20 cellular contexts compared by ENCODE assay signal in genomic region chr2:235573331-235574221, GRCh38.
DNase-seq lines count a peak whose midpoint lies in the region; ATAC-seq, FAIRE-seq and TF ChIP-seq lines count a peak whose summit lies in the region.
"Had no signal": no experiment of that assay in that cellular context is flagged by ENCODE, and none has a peak within 500 bp of the region (broad histone marks: within the 10 kb centered on the region; RNA-seq: fewer than 3 reads in every experiment).

No MANE protein-coding gene starts in this region.

- no peaks in the 10 kb centered on the region for H3K9me3 ChIP-seq in pancreas
- H3K9me3 ChIP-seq: ovary had no signal

- H3K27me3 Mint-ChIP-seq in GM23338 (ENCODE audit: insufficient read depth, low read depth, poor library complexity) (peaks cover 5% of the 10 kb centered on the region), glutamatergic neuron (ENCODE audit: unreplicated experiment) (peaks cover 3% of the 10 kb centered on the region)
- H3K27me3 Mint-ChIP-seq in T-helper 2 cell treated with Interferon-gamma antibody and Interleukin-4, amounts not matched to agents 5 μg/mL and 100 μg/mL, for 36 hours (ENCODE audit: low read depth), result no peaks in the 10 kb centered on the region
- H3K27me3 Mint-ChIP-seq: brain, type B pancreatic cell had no signal

- H3K36me3 ChIP-seq in GM23338 (ENCODE audit: insufficient read depth), result no peaks in the 10 kb centered on the region
- H3K36me3 ChIP-seq in pancreas, result no peaks in the 10 kb centered on the region
- H3K36me3 ChIP-seq: ovary had no signal

- H3K9me3 Mint-ChIP-seq in GM23338 (peaks cover 4% of the 10 kb centered on the region), glutamatergic neuron (ENCODE audit: unreplicated experiment) (peaks cover 11% of the 10 kb centered on the region)
- H3K9me3 Mint-ChIP-seq in T-helper 2 cell treated with Interferon-gamma antibody and Interleukin-4, amounts not matched to agents 5 μg/mL and 100 μg/mL, for 36 hours, result no peaks in the 10 kb centered on the region
- H3K9me3 Mint-ChIP-seq: activated naive CD4-positive, alpha-beta T cell treated with anti-CD3 and anti-CD28 coated beads, Interleukin-2, amount 50 U/mL, for 72 hours; activated T-cell treated with anti-CD3 and anti-CD28 coated beads, Interleukin-2, amount 50 U/mL, for 4 hours; type B pancreatic cell had no signal

- H3K79me2 ChIP-seq in GM23338 (replicated peaks; ENCODE audit: insufficient read depth), result peaks cover 98% of the 10 kb centered on the region

- H3K9me2 ChIP-seq in GM23338 (ENCODE audit: insufficient read depth), result 0 out of 2 replicates have a peak, but pooled peaks cover 4% of the 10 kb centered on the region

- H3K4me3 ChIP-seq in GM23338 (no peak overlapping the region), pancreas (no peak overlapping the region)
- H3K4me3 ChIP-seq: ovary had no signal

- DNase-seq in GM23338 (ENCODE audit: low spot score), result peak; percentile 27
- peak; percentile 7 for DNase-seq in NCI-H524 treated with DMSO at 0.1 percent for 48 hours (lab: John Stamatoyannopoulos, UW)
- DNase-seq in glutamatergic neuron, result peak; percentile 36
- peak in 3 of 6 donors; percentile 28 to 55 (median 42) for DNase-seq in pancreas
- DNase-seq in effector CD4-positive, alpha-beta T cell, result no peak
- no peak for DNase-seq in dedifferentiated amniotic fluid mesenchymal stem cell (ENCODE audit: extremely low spot score)
- no peak for DNase-seq in NCI-H1436 treated with DMSO at 0.1 percent for 48 hours (lab: John Stamatoyannopoulos, UW)
- no peak for DNase-seq in T-helper 2 cell treated with Interferon-gamma antibody and Interleukin-4, amounts not matched to agents 5 μg/mL and 100 μg/mL, for 36 hours (ENCODE audit: low spot score)
- DNase-seq: activated CD4-positive, alpha-beta memory T cell treated with anti-CD3 and anti-CD28 coated beads for 36 hours; activated T-cell treated with anti-CD3 and anti-CD28 coated beads, Interleukin-2, amount 50 U/mL, for 4 hours; DMS53; effector CD8-positive, alpha-beta T cell; KG1; ovary had no signal

- H3K36me3 Mint-ChIP-seq in GM23338 (ENCODE audit: low read depth) (peaks cover 4% of the 10 kb centered on the region), glutamatergic neuron (ENCODE audit: unreplicated experiment) (no peaks in the 10 kb centered on the region)
- no peaks in the 10 kb centered on the region for H3K36me3 Mint-ChIP-seq in T-helper 2 cell treated with Interferon-gamma antibody and Interleukin-4, amounts not matched to agents 5 μg/mL and 100 μg/mL, for 36 hours (ENCODE audit: low read depth)
- H3K36me3 Mint-ChIP-seq: activated CD4-positive, alpha-beta memory T cell treated with anti-CD3 and anti-CD28 coated beads for 36 hours; activated naive CD4-positive, alpha-beta T cell treated with anti-CD3 and anti-CD28 coated beads, Interleukin-2, amount 50 U/mL, for 72 hours had no signal

- intact Hi-C loops in pancreas (cut with DNase I), result no loop called here

- H2AFZ ChIP-seq in GM23338, result no peak overlapping the region

- no peak for TF ChIP-seq CTCF in GM23338 (conservative IDR thresholded peaks at IDR 0.05; ENCODE audit: low read depth in 2 of 2)
- TF ChIP-seq CTCF in glutamatergic neuron (IDR thresholded peaks at IDR 0.05; ENCODE audit: partially characterized antibody, unreplicated experiment), result no peak
- no peak for TF ChIP-seq CTCF in pancreas (IDR thresholded peaks at IDR 0.05)

- H4K20me1 ChIP-seq in GM23338 (replicated peaks; ENCODE audit: insufficient read depth), result peaks cover 6% of the 10 kb centered on the region; the same call in 1 of the 2 replicates

- H3K27me3 ChIP-seq in GM23338 (ENCODE audit: insufficient read depth), result no peaks in the 10 kb centered on the region
- H3K27me3 ChIP-seq in pancreas, result no peaks in the 10 kb centered on the region
- H3K27me3 ChIP-seq: ovary had no signal

- peaks cover 67% of the 10 kb centered on the region for H3K4me1 Mint-ChIP-seq in GM23338
- peaks cover 44% of the 10 kb centered on the region for H3K4me1 Mint-ChIP-seq in glutamatergic neuron (ENCODE audit: low read depth, unreplicated experiment)
- H3K4me1 Mint-ChIP-seq in T-helper 2 cell treated with Interferon-gamma antibody and Interleukin-4, amounts not matched to agents 5 μg/mL and 100 μg/mL, for 36 hours (ENCODE audit: low read depth), result no peaks in the 10 kb centered on the region
- H3K4me1 Mint-ChIP-seq: B cell had no signal

- WGBS in pancreas, 2 donors, result 66% methylated on average over 12 of the region's 12 CpGs

- no peak overlapping the region for H3K4me3 Mint-ChIP-seq in GM23338
- no peak overlapping the region for H3K4me3 Mint-ChIP-seq in glutamatergic neuron (ENCODE audit: unreplicated experiment)
- no peak overlapping the region for H3K4me3 Mint-ChIP-seq in T-helper 2 cell treated with Interferon-gamma antibody and Interleukin-4, amounts not matched to agents 5 μg/mL and 100 μg/mL, for 36 hours
- H3K4me3 Mint-ChIP-seq: activated CD4-positive, alpha-beta memory T cell treated with anti-CD3 and anti-CD28 coated beads for 36 hours; activated T-cell treated with anti-CD3 and anti-CD28 coated beads, Interleukin-2, amount 50 U/mL, for 4 hours; B cell; brain; type B pancreatic cell had no signal

- ATAC-seq in GM23338 (peak; percentile 52), pancreas (peak; percentile 24 to 48 (median 32))
- ATAC-seq: activated naive CD4-positive, alpha-beta T cell treated with anti-CD3 and anti-CD28 coated beads, Interleukin-2, amount 50 U/mL, for 72 hours; activated T-cell treated with anti-CD3 and anti-CD28 coated beads, Interleukin-2, amount 50 U/mL, for 4 hours; left lobe of liver had no signal

- H3K27ac Mint-ChIP-seq in GM23338, result no peak overlapping the region
- H3K27ac Mint-ChIP-seq in glutamatergic neuron (ENCODE audit: unreplicated experiment), result no peak overlapping the region
- no peak overlapping the region for H3K27ac Mint-ChIP-seq in T-helper 2 cell treated with Interferon-gamma antibody and Interleukin-4, amounts not matched to agents 5 μg/mL and 100 μg/mL, for 36 hours
- H3K27ac Mint-ChIP-seq: activated CD4-positive, alpha-beta memory T cell treated with anti-CD3 and anti-CD28 coated beads for 36 hours; activated naive CD4-positive, alpha-beta T cell treated with anti-CD3 and anti-CD28 coated beads, Interleukin-2, amount 50 U/mL, for 72 hours; B cell; brain; type B pancreatic cell had no signal

- FAIRE-seq in pancreas (lab: Jason Lieb, UNC), result no peak
- FAIRE-seq: TTC549 had no signal

- H3K4me1 ChIP-seq in GM23338 (ENCODE audit: insufficient read depth), result peaks cover 27% of the 10 kb centered on the region
- peaks cover 0 to 6% (median 5%) of the 10 kb centered on the region in 3 donors for H3K4me1 ChIP-seq in pancreas

- H3K27ac ChIP-seq in GM23338 (ENCODE audit: low read depth), result no peak overlapping the region
- H3K27ac ChIP-seq in pancreas, result no peak overlapping the region
- H3K27ac ChIP-seq: ovary had no signal

- H3K4me2 ChIP-seq in GM23338, result no peak overlapping the region

- H3F3A ChIP-seq in GM23338 (replicated peaks; ENCODE audit: low read depth), result no peaks in the 10 kb centered on the region

TF ChIP-seq in GM23338, 12 proteins besides CTCF, POLR2A, EP300 and RAD21:
- TF ChIP-seq ZNF331 (CRISPR knock-in tag; IDR thresholded peaks at IDR 0.05; ENCODE audit: low read depth), result no peak
- no peak for TF ChIP-seq JUNB (IDR thresholded peaks at IDR 0.05; ENCODE audit: unreplicated experiment)
- no peak for TF ChIP-seq CREB1 (CRISPR knock-in tag; IDR thresholded peaks at IDR 0.05; ENCODE audit: low read depth)
- TF ChIP-seq, protein P1, sequence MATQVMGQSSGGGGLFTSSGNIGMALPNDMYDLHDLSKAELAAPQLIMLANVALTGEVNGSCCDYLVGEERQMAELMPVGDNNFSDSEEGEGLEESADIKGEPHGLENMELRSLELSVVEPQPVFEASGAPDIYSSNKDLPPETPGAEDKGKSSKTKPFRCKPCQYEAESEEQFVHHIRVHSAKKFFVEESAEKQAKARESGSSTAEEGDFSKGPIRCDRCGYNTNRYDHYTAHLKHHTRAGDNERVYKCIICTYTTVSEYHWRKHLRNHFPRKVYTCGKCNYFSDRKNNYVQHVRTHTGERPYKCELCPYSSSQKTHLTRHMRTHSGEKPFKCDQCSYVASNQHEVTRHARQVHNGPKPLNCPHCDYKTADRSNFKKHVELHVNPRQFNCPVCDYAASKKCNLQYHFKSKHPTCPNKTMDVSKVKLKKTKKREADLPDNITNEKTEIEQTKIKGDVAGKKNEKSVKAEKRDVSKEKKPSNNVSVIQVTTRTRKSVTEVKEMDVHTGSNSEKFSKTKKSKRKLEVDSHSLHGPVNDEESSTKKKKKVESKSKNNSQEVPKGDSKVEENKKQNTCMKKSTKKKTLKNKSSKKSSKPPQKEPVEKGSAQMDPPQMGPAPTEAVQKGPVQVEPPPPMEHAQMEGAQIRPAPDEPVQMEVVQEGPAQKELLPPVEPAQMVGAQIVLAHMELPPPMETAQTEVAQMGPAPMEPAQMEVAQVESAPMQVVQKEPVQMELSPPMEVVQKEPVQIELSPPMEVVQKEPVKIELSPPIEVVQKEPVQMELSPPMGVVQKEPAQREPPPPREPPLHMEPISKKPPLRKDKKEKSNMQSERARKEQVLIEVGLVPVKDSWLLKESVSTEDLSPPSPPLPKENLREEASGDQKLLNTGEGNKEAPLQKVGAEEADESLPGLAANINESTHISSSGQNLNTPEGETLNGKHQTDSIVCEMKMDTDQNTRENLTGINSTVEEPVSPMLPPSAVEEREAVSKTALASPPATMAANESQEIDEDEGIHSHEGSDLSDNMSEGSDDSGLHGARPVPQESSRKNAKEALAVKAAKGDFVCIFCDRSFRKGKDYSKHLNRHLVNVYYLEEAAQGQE (IDR thresholded peaks at IDR 0.05; ENCODE audit: unreplicated experiment), result no peak

Comparison
In these comparisons a context has a peak if more than half of its experiments do, and no peak if none do; other contexts are left out.
1. DNase-seq: peak in GM23338 (single experiment), NCI-H524 treated with DMSO at 0.1 percent for 48 hours (single experiment) and glutamatergic neuron (single experiment); none in effector CD4-positive, alpha-beta T cell (single experiment), dedifferentiated amniotic fluid mesenchymal stem cell (single experiment), NCI-H1436 treated with DMSO at 0.1 percent for 48 hours (single experiment) and T-helper 2 cell treated with Interferon-gamma antibody and Interleukin-4, amounts not matched to agents 5 μg/mL and 100 μg/mL, for 36 hours (single experiment).